In genomic region chr1:1250828-1251284, GRCh38 we compare ENCODE assay signal across 9 cellular contexts. TPM values are rescaled to one million over a fixed set of nuclear protein-coding genes. Genes with fewer than 3 reads are reported as not detected.
A peak's percentile ranks its signal among the peaks of the same experiment; 100 is the strongest.
DNase-seq lines count a peak whose midpoint lies in the region; ATAC-seq and TF ChIP-seq lines count a peak whose summit lies in the region.
"Had no signal": no experiment of that assay in that cellular context is flagged by ENCODE, and none has a peak within 500 bp of the region (broad histone marks: within the 10 kb centered on the region; RNA-seq: fewer than 3 reads in every experiment).

No MANE protein-coding gene starts in this region.

- no peaks in the 10 kb centered on the region for H3K27me3 ChIP-seq in A673 (replicated peaks; ENCODE audit: insufficient read depth, low read depth, low read length, poor library complexity)

- no TSS peak for BruUV-seq in A673 (replicated peaks; lab: Mats Ljungman, UMichigan)

- no peaks in the 10 kb centered on the region for H3K9me3 ChIP-seq in A673 (ENCODE audit: low read depth, low read length, poor library complexity, severe bottlenecking)

- H3K4me1 ChIP-seq in A673 (ENCODE audit: insufficient read depth, low read length, poor library complexity, severe bottlenecking): no peaks in the 10 kb centered on the region
- H3K4me1 ChIP-seq: parathyroid adenoma had no signal

- TF ChIP-seq CTCF in A673 (conservative IDR thresholded peaks at IDR 0.05; ENCODE audit: low read depth, low read length) (no peak), epithelial cell of esophagus (IDR thresholded peaks at IDR 0.05; ENCODE audit: insufficient read depth, low read depth, low read length, missing control alignments) (no peak)

- DNase-seq in A673 (ENCODE audit: low spot score) (no peak), epithelial cell of esophagus (ENCODE audit: low read depth) (peak; percentile 93), NCI-H2227 treated with DMSO at 0.1 percent for 48 hours (lab: John Stamatoyannopoulos, UW) (no peak), NOMO-1 treated with DMSO at 0.1 percent for 48 hours (lab: John Stamatoyannopoulos, UW; ENCODE audit: unreplicated experiment) (no peak)
- peak; percentile 52 to 57 for DNase-seq in activated CD4-positive, alpha-beta T cell treated with anti-CD3 and anti-CD28 coated beads for 24 hours (ENCODE audit: low read depth in 2 of 2)
- peak in 5 of 6 experiments; percentile 36 to 64 (median 56) for DNase-seq in stimulated activated naive CD4-positive, alpha-beta T cell (lab: John Stamatoyannopoulos, UW)

- ATAC-seq in HG02759 (IDR thresholded peaks at IDR 0.05; ENCODE audit: unreplicated experiment) (peak; percentile 52), GM21717 (IDR thresholded peaks at IDR 0.05; ENCODE audit: unreplicated experiment) (no peak)

- no peak overlapping the region for H3K4me3 ChIP-seq in A673 (ENCODE audit: low read depth, low read length, poor library complexity, severe bottlenecking)
- no peak overlapping the region for H3K4me3 ChIP-seq in epithelial cell of esophagus (ENCODE audit: low read length)

- CTCF ChIA-PET in A673 (lab: Charles Lee): no interaction called here

- POLR2A ChIA-PET in A673 (lab: Charles Lee; ENCODE audit: low non-redundant PET): no interaction called here

- intact Hi-C loops in A673 (cut with micrococcal nuclease; ENCODE audit: unreplicated experiment): no loop called here

- peak overlapping the region; percentile 30 for H3K27ac ChIP-seq in A673 (ENCODE audit: low read depth, low read length, poor library complexity, severe bottlenecking)
- H3K27ac ChIP-seq: parathyroid adenoma had no signal

- H3K36me3 ChIP-seq in A673 (ENCODE audit: insufficient read depth, low read length, poor library complexity, severe bottlenecking): peaks cover 28% of the 10 kb centered on the region

RNA-seq across cellular contexts. Expression of gene C1QTNF12, which starts 4.3 kb away (rescaled TPM):
- total RNA-seq in A673 (2021): 2.9 and 4.4 TPM in 2 replicates

RNA-seq across cellular contexts. Expression of gene B3GALT6, which starts 18.8 kb away (rescaled TPM):
- total RNA-seq in A673 (2021): 41.3 and 41.8 TPM in 2 replicates

RNA-seq across cellular contexts. Expression of gene SDF4, which starts 19.1 kb away (rescaled TPM):
- 121 and 133 TPM in 2 replicates for total RNA-seq in A673 (2021)

RNA-seq across cellular contexts. Expression of gene UBE2J2, which starts 22.8 kb away (rescaled TPM):
- 86.4 and 92.8 TPM in 2 replicates for total RNA-seq in A673 (2021)

RNA-seq across cellular contexts. Expression of gene SCNN1D, which starts 29.4 kb away (rescaled TPM):
- 4.5 and 13.0 TPM in 2 replicates for total RNA-seq in A673 (2021)

Comparison
In these comparisons a context has a peak if more than half of its experiments do, and no peak if none do; other contexts are left out.
1. DNase-seq: peak in activated CD4-positive, alpha-beta T cell treated with anti-CD3 and anti-CD28 coated beads for 24 hours (2 of 2), epithelial cell of esophagus (single experiment) and stimulated activated naive CD4-positive, alpha-beta T cell (5 of 6); none in A673 (single experiment), NCI-H2227 treated with DMSO at 0.1 percent for 48 hours (single experiment) and NOMO-1 treated with DMSO at 0.1 percent for 48 hours (single experiment).